In genomic region chr18:77006305-77007175, GRCh38 we compare ENCODE assay signal across 13 cellular contexts.
DNase-seq lines count a peak whose midpoint lies in the region; ATAC-seq, FAIRE-seq and TF ChIP-seq lines count a peak whose summit lies in the region.
"Had no signal": no experiment of that assay in that cellular context is flagged by ENCODE, and none has a peak within 500 bp of the region (broad histone marks: within the 10 kb centered on the region; RNA-seq: fewer than 3 reads in every experiment).

No MANE protein-coding gene starts in this region.

- no peaks in the 10 kb centered on the region for H3K27me3 ChIP-seq in Peyer's patch
- H3K27me3 ChIP-seq: body of pancreas had no signal

- H3K27ac ChIP-seq in kidney (ENCODE audit: low read depth in 2 of 2, low read length in 2 of 2) (no peak overlapping the region), Peyer's patch (peak overlapping the region in 1 of 4 donors; percentile 25)
- H3K27ac ChIP-seq: RWPE1, VCaP had no signal

- no peaks in the 10 kb centered on the region for H3K9me3 Mint-ChIP-seq in WTC11
- no peaks in the 10 kb centered on the region for H3K9me3 Mint-ChIP-seq in stimulated activated effector memory CD8-positive, alpha-beta T cell treated with anti-CD3 and anti-CD28 coated beads, Interleukin-12 subunit alpha, Interleukin-12 subunit beta, amount 100 ng/mL, for 72 hours

- H3K9ac ChIP-seq in kidney (ENCODE audit: low read length in 2 of 2): no peak overlapping the region

- H3K4me1 ChIP-seq in kidney (ENCODE audit: control insufficient read depth in 1 of 2, insufficient read depth in 1 of 2, low read depth in 1 of 2, low read length in 2 of 2): no peaks in the 10 kb centered on the region
- H3K4me1 ChIP-seq in Peyer's patch: no peaks in the 10 kb centered on the region
- H3K4me1 ChIP-seq: body of pancreas had no signal

- no peak overlapping the region for H3K4me3 Mint-ChIP-seq in WTC11
- H3K4me3 Mint-ChIP-seq in stimulated activated effector memory CD8-positive, alpha-beta T cell treated with anti-CD3 and anti-CD28 coated beads, Interleukin-12 subunit alpha, Interleukin-12 subunit beta, amount 100 ng/mL, for 72 hours: no peak overlapping the region

- H3K4me3 ChIP-seq in kidney (ENCODE audit: low read length in 2 of 2) (no peak overlapping the region), Peyer's patch (no peak overlapping the region)
- H3K4me3 ChIP-seq: body of pancreas had no signal

- FAIRE-seq in kidney (lab: Jason Lieb, UNC): no peak
- FAIRE-seq: GM19239 had no signal

- CTCF ChIA-PET in WTC11 (lab: Charles Lee): interaction anchor here (0.8 to 1.3 kb wide), 5 partner anchors 37 to 656 kb away, joined by 3 to 7 read pairs (median 4); no protein-coding TSS in a partner anchor

- no peaks in the 10 kb centered on the region for H3K36me3 Mint-ChIP-seq in WTC11
- peaks cover 25% of the 10 kb centered on the region for H3K36me3 Mint-ChIP-seq in stimulated activated effector memory CD8-positive, alpha-beta T cell treated with anti-CD3 and anti-CD28 coated beads, Interleukin-12 subunit alpha, Interleukin-12 subunit beta, amount 100 ng/mL, for 72 hours

- TF ChIP-seq POLR2A in Peyer's patch (IDR thresholded peaks at IDR 0.05): no peak

- peak overlapping the region; percentile 68 for H3K27ac Mint-ChIP-seq in WTC11
- peak overlapping the region; percentile 79 for H3K27ac Mint-ChIP-seq in stimulated activated effector memory CD8-positive, alpha-beta T cell treated with anti-CD3 and anti-CD28 coated beads, Interleukin-12 subunit alpha, Interleukin-12 subunit beta, amount 100 ng/mL, for 72 hours

- intact Hi-C loops in kidney (cut with DNase I): no loop called here

- POLR2A ChIA-PET in WTC11 (lab: Charles Lee): interaction anchor here (1.2 kb wide), 1 partner anchor 51 kb away, joined by 3 read pairs; no protein-coding TSS in a partner anchor

- ATAC-seq in WTC11 (peak; percentile 61), GM21723 (IDR thresholded peaks at IDR 0.05; ENCODE audit: unreplicated experiment) (no peak)
- no peak for ATAC-seq in stimulated activated effector memory CD8-positive, alpha-beta T cell treated with anti-CD3 and anti-CD28 coated beads, Interleukin-12 subunit alpha, Interleukin-12 subunit beta, amount 100 ng/mL, for 72 hours
- ATAC-seq: body of pancreas had no signal

- DNase-seq in KBM-7 (peak; percentile 13), WTC11 (ENCODE audit: low spot score) (no peak), kidney (peak; percentile 65), Peyer's patch (no peak), GM19240 (ENCODE audit: insufficient read length, low spot score) (no peak), NCI-H82 (lab: John Stamatoyannopoulos, UW) (no peak)
- peak in 1 of 2 donors; percentile 42 for DNase-seq in stimulated activated effector memory CD8-positive, alpha-beta T cell treated with anti-CD3 and anti-CD28 coated beads, Interleukin-12 subunit alpha, Interleukin-12 subunit beta, amount 100 ng/mL, for 72 hours (ENCODE audit: low spot score in 2 of 2)
- DNase-seq: erythroblast had no signal

- H3K4me1 Mint-ChIP-seq in WTC11: peaks cover 36% of the 10 kb centered on the region
- peaks cover 49% of the 10 kb centered on the region for H3K4me1 Mint-ChIP-seq in stimulated activated effector memory CD8-positive, alpha-beta T cell treated with anti-CD3 and anti-CD28 coated beads, Interleukin-12 subunit alpha, Interleukin-12 subunit beta, amount 100 ng/mL, for 72 hours

- H3K36me3 ChIP-seq in kidney (ENCODE audit: control insufficient read depth in 1 of 2, insufficient read depth in 2 of 2, low read length in 2 of 2) (no peaks in the 10 kb centered on the region), Peyer's patch (peaks cover 0 to 4% (median 0%) of the 10 kb centered on the region in 3 donors)

- TF ChIP-seq CTCF in WTC11 (IDR thresholded peaks at IDR 0.05): no peak
- TF ChIP-seq CTCF in kidney (IDR thresholded peaks at IDR 0.05; ENCODE audit: borderline replicate concordance, extremely low read depth, insufficient read depth): no peak
- no peak for TF ChIP-seq CTCF in Peyer's patch (IDR thresholded peaks at IDR 0.05)

- in situ Hi-C loops in KBM-7 (cut with MboI; ENCODE audit: low pct_unique_long_range_greater_than_20kb, low sequenced_read_pairs): no loop called here

- H3K9me3 ChIP-seq in kidney (ENCODE audit: control insufficient read depth in 1 of 2, low read length in 2 of 2) (no peaks in the 10 kb centered on the region), Peyer's patch (no peaks in the 10 kb centered on the region)
- H3K9me3 ChIP-seq: body of pancreas had no signal

- H3K27me3 Mint-ChIP-seq in WTC11 (ENCODE audit: low read depth): no peaks in the 10 kb centered on the region

TF ChIP-seq in WTC11, 78 proteins besides CTCF, POLR2A, EP300 and RAD21 (continues in another document):
- TF ChIP-seq ZNF671 (CRISPR knock-in tag; IDR thresholded peaks at IDR 0.05): no peak
- TF ChIP-seq AR (CRISPR knock-in tag; IDR thresholded peaks at IDR 0.05): no peak
- TF ChIP-seq PRRX2 (CRISPR knock-in tag; IDR thresholded peaks at IDR 0.05): no peak
- no peak for TF ChIP-seq ESRRA (CRISPR knock-in tag; IDR thresholded peaks at IDR 0.05; ENCODE audit: borderline replicate concordance)
- no peak for TF ChIP-seq TEAD4 (CRISPR knock-in tag; IDR thresholded peaks at IDR 0.05)
- TF ChIP-seq STAT6 (CRISPR knock-in tag; conservative IDR thresholded peaks at IDR 0.05; ENCODE audit: low read depth): no peak
- TF ChIP-seq PRDM15 (CRISPR knock-in tag; IDR thresholded peaks at IDR 0.05): no peak

Comparison
In these comparisons a context has a peak if more than half of its experiments do, and no peak if none do; other contexts are left out.
1. DNase-seq: peak in KBM-7 (single experiment) and kidney (single experiment); none in WTC11 (single experiment), Peyer's patch (0 of 3), GM19240 (single experiment) and NCI-H82 (single experiment).